Comparison of ENCODE assay signal across 20 cellular contexts in genomic region chr21:41422546-41423372, GRCh38. TPM values are rescaled to one million over a fixed set of nuclear protein-coding genes. Genes with fewer than 3 reads are reported as not detected.
A peak's percentile ranks its signal among the peaks of the same experiment; 100 is the strongest.
DNase-seq lines count a peak whose midpoint lies in the region; ATAC-seq lines count a peak whose summit lies in the region.
"Had no signal": no experiment of that assay in that cellular context is flagged by ENCODE, and none has a peak within 500 bp of the region (broad histone marks: within the 10 kb centered on the region; RNA-seq: fewer than 3 reads in every experiment).

No MANE protein-coding gene starts in this region.

- CTCF ChIA-PET in activated naive CD4-positive, alpha-beta T cell treated with anti-CD3 and anti-CD28 coated beads, Interleukin-2, amount 10 ng/mL, durations not matched to agents 7 days and 5 days (lab: Charles Lee): interaction anchor here (0.7 to 2.2 kb wide), 6 partner anchors 8 to 140 kb away, joined by 3 to 8 read pairs (median 5); no protein-coding TSS in a partner anchor
- CTCF ChIA-PET in activated naive CD4-positive, alpha-beta T cell treated with anti-CD3 and anti-CD28 coated beads for 36 hours (lab: Charles Lee): interaction anchor here (1.0 to 1.1 kb wide), 2 partner anchors 12 to 61 kb away, joined by 3 read pairs; partner anchors contain the start of gene MX2

- peaks cover 4% of the 10 kb centered on the region for H3K9me3 Mint-ChIP-seq in activated naive CD4-positive, alpha-beta T cell treated with anti-CD3 and anti-CD28 coated beads, Interleukin-2, amount 10 ng/mL, durations not matched to agents 7 days and 5 days
- H3K9me3 Mint-ChIP-seq in activated naive CD4-positive, alpha-beta T cell treated with anti-CD3 and anti-CD28 coated beads for 36 hours: no peaks in the 10 kb centered on the region
- peaks cover 0 to 1% (median 0%) of the 10 kb centered on the region in 3 donors for H3K9me3 Mint-ChIP-seq in IgD-negative memory B cell
- H3K9me3 Mint-ChIP-seq in memory B cell: peaks cover 1% of the 10 kb centered on the region
- H3K9me3 Mint-ChIP-seq in stimulated activated naive B cell treated with anti-CD40 and anti-IgM and Interleukin-4, amounts not matched to agents 10 μg/mL and 1 μg/mL and 100 μg/mL, for 72 hours: peaks cover 4 to 6% of the 10 kb centered on the region in 2 donors

- no peak for DNase-seq in activated naive CD4-positive, alpha-beta T cell treated with anti-CD3 and anti-CD28 coated beads, Interleukin-2, amount 10 ng/mL, durations not matched to agents 7 days and 5 days
- no peak for DNase-seq in activated naive CD4-positive, alpha-beta T cell treated with anti-CD3 and anti-CD28 coated beads for 36 hours
- DNase-seq in memory B cell (ENCODE audit: low spot score in 2 of 2) (no peak), sciatic nerve (ENCODE audit: low spot score) (no peak), substantia nigra (lab: John Stamatoyannopoulos, UW) (no peak)
- DNase-seq in stimulated activated naive B cell treated with anti-CD40 and anti-IgM and Interleukin-4, amounts not matched to agents 10 μg/mL and 1 μg/mL and 100 μg/mL, for 72 hours: no peak
- DNase-seq: activated naive CD4-positive, alpha-beta T cell treated with Interleukin-2 at 50 U/mL for 16 hours; dorsolateral prefrontal cortex; EL; left ventricle myocardium inferior; MG63; NCI-H1105 treated with DMSO at 0.1 percent for 48 hours; NCI-H1930; NCI-H524 treated with DMSO at 0.1 percent for 48 hours; ovary; PC-9; Right ventricle myocardium superior; spleen had no signal

- intact Hi-C loops in activated naive CD4-positive, alpha-beta T cell treated with anti-CD3 and anti-CD28 coated beads for 36 hours (cut with micrococcal nuclease): no loop called here
- intact Hi-C loops in sciatic nerve (cut with DNase I): no loop called here

- peak overlapping the region; percentile 72 for H3K27ac Mint-ChIP-seq in activated naive CD4-positive, alpha-beta T cell treated with anti-CD3 and anti-CD28 coated beads, Interleukin-2, amount 10 ng/mL, durations not matched to agents 7 days and 5 days
- no peak overlapping the region for H3K27ac Mint-ChIP-seq in activated naive CD4-positive, alpha-beta T cell treated with anti-CD3 and anti-CD28 coated beads for 36 hours
- H3K27ac Mint-ChIP-seq in IgD-negative memory B cell (peak overlapping the region; percentile 41 to 76 (median 50)), memory B cell (peak overlapping the region; percentile 77)
- peak overlapping the region; percentile 57 for H3K27ac Mint-ChIP-seq in stimulated activated naive B cell treated with anti-CD40 and anti-IgM and Interleukin-4, amounts not matched to agents 10 μg/mL and 1 μg/mL and 100 μg/mL, for 72 hours

- H3K36me3 Mint-ChIP-seq in activated naive CD4-positive, alpha-beta T cell treated with anti-CD3 and anti-CD28 coated beads, Interleukin-2, amount 10 ng/mL, durations not matched to agents 7 days and 5 days: peaks cover 15% of the 10 kb centered on the region
- peaks cover 8% of the 10 kb centered on the region for H3K36me3 Mint-ChIP-seq in activated naive CD4-positive, alpha-beta T cell treated with anti-CD3 and anti-CD28 coated beads for 36 hours (ENCODE audit: low read depth)
- H3K36me3 Mint-ChIP-seq in IgD-negative memory B cell (peaks cover 2% of the 10 kb centered on the region), memory B cell (peaks cover 2% of the 10 kb centered on the region)
- H3K36me3 Mint-ChIP-seq in stimulated activated naive B cell treated with anti-CD40 and anti-IgM and Interleukin-4, amounts not matched to agents 10 μg/mL and 1 μg/mL and 100 μg/mL, for 72 hours: peaks cover 0 to 3% of the 10 kb centered on the region in 2 donors

- no peak for ATAC-seq in memory B cell (ENCODE audit: low read depth)
- no peak for ATAC-seq in stimulated activated naive B cell treated with anti-CD40 and anti-IgM and Interleukin-4, amounts not matched to agents 10 μg/mL and 1 μg/mL and 100 μg/mL, for 72 hours (replicated peaks)
- ATAC-seq in sciatic nerve: no peak
- ATAC-seq: GM12878 had no signal

- H3K4me1 Mint-ChIP-seq in activated naive CD4-positive, alpha-beta T cell treated with anti-CD3 and anti-CD28 coated beads, Interleukin-2, amount 10 ng/mL, durations not matched to agents 7 days and 5 days: peaks cover 83% of the 10 kb centered on the region
- peaks cover 42% of the 10 kb centered on the region for H3K4me1 Mint-ChIP-seq in activated naive CD4-positive, alpha-beta T cell treated with anti-CD3 and anti-CD28 coated beads for 36 hours (ENCODE audit: low read depth)
- H3K4me1 Mint-ChIP-seq in IgD-negative memory B cell (peaks cover 19 to 48% (median 39%) of the 10 kb centered on the region in 3 donors), memory B cell (peaks cover 37% of the 10 kb centered on the region)
- H3K4me1 Mint-ChIP-seq in stimulated activated naive B cell treated with anti-CD40 and anti-IgM and Interleukin-4, amounts not matched to agents 10 μg/mL and 1 μg/mL and 100 μg/mL, for 72 hours: peaks cover 45 to 83% of the 10 kb centered on the region in 2 donors

- no peak overlapping the region for H3K4me3 Mint-ChIP-seq in activated naive CD4-positive, alpha-beta T cell treated with anti-CD3 and anti-CD28 coated beads, Interleukin-2, amount 10 ng/mL, durations not matched to agents 7 days and 5 days
- no peak overlapping the region for H3K4me3 Mint-ChIP-seq in activated naive CD4-positive, alpha-beta T cell treated with anti-CD3 and anti-CD28 coated beads for 36 hours
- H3K4me3 Mint-ChIP-seq in IgD-negative memory B cell (peak overlapping the region in 2 of 4 donors; percentile 61 to 94), memory B cell (peak overlapping the region; percentile 25)
- no peak overlapping the region for H3K4me3 Mint-ChIP-seq in stimulated activated naive B cell treated with anti-CD40 and anti-IgM and Interleukin-4, amounts not matched to agents 10 μg/mL and 1 μg/mL and 100 μg/mL, for 72 hours

- H3K27ac ChIP-seq in substantia nigra (ENCODE audit: low read depth, low read length, poor library complexity, severe bottlenecking): no peak overlapping the region
- H3K27ac ChIP-seq: left ventricle myocardium inferior, ovary, PC-9 had no signal

- H3K27me3 Mint-ChIP-seq in activated naive CD4-positive, alpha-beta T cell treated with anti-CD3 and anti-CD28 coated beads, Interleukin-2, amount 10 ng/mL, durations not matched to agents 7 days and 5 days: peaks cover 3% of the 10 kb centered on the region
- H3K27me3 Mint-ChIP-seq in activated naive CD4-positive, alpha-beta T cell treated with anti-CD3 and anti-CD28 coated beads for 36 hours (ENCODE audit: low read depth): no peaks in the 10 kb centered on the region
- H3K27me3 Mint-ChIP-seq in IgD-negative memory B cell (no peaks in the 10 kb centered on the region), memory B cell (no peaks in the 10 kb centered on the region)
- no peaks in the 10 kb centered on the region for H3K27me3 Mint-ChIP-seq in stimulated activated naive B cell treated with anti-CD40 and anti-IgM and Interleukin-4, amounts not matched to agents 10 μg/mL and 1 μg/mL and 100 μg/mL, for 72 hours

RNA-seq across cellular contexts. Expression of gene MX1, which starts 3.3 kb away (rescaled TPM):
- 100 to 1,000 TPM; 138 to 145 TPM for total RNA-seq in activated naive CD4-positive, alpha-beta T cell treated with anti-CD3 and anti-CD28 coated beads for 36 hours
- 128 TPM for polyA plus RNA-seq in IgD-negative memory B cell
- 28.6 TPM for total RNA-seq in sciatic nerve
